In the genomic region with DNA sequence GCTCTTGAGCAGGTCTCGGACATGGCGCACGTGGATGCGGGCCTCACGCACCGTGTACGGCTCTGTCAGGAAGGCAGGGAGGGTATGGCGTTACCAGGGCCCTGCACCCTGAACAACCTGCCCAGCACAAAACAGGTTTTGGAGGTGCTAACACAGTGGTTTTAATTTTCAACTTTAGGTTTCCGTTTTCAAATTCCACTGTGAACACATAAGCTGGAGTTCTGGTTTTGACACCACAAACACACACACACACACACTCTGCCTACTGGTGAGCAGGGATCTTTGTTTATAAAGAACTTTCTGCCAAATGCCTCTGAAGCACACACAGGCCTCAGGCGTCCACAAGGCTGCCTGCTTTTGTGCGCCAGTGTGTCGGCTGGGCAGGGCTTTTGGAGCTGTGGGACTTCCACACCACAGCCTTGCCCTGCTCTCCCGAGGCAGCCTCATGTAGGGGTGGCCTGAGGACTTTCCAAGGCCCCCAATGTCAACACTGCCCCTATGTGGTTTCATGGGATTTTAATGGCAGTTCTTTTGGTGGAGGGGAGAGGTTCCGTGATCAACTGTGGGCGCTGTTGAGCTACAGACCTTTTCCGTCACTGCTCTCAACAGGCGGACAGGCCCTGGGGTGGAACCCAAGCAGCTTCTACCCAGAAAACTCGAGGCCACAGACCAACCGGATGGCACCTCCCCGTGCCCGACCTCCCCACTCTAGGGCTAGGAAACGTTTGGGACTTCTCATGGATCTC, we compare ENCODE assay signal across 2 cellular contexts.
TF ChIP-seq lines count a peak whose summit lies in the region.

No MANE protein-coding gene starts in this region.

TF ChIP-seq in WTC11, 78 proteins besides CTCF, POLR2A, EP300 and RAD21:
- TF ChIP-seq, protein P1, sequence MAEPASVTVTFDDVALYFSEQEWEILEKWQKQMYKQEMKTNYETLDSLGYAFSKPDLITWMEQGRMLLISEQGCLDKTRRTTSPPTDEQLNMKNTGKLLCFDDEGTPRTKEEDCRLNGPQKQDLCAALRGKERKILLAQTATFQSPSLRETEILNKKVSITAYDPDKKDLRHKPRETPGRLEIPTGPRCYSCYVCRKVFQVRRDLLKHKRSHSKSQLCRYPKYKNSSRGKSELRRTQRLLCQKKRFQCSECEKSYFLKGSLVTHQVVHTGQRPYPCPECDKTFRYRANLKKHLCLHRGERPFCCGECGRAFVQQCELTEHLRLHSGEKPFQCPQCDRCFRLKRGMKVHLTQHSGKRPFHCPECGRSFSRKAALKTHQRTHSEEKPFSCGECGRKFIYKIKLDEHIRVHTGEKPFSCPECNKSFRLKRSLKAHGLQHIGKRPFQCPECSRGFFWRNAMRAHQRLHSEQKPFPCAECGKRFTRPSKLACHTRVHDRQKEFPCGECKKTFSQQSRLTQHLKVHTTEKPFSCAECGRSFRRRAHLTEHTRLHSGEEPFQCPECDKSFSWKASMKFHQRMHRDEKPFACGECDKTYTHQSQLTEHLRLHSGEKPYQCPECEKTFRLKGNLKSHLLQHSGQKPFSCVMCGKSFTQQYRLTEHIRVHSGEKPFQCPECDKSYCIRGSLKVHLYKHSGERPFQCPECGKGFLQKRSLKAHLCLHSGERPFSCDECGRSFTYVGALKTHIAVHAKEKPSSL (CRISPR knock-in tag; conservative IDR thresholded peaks at IDR 0.05), result no peak

TF ChIP-seq in SK-N-SH, 30 proteins besides CTCF, POLR2A, EP300 and RAD21:
- TF ChIP-seq, protein P2, sequence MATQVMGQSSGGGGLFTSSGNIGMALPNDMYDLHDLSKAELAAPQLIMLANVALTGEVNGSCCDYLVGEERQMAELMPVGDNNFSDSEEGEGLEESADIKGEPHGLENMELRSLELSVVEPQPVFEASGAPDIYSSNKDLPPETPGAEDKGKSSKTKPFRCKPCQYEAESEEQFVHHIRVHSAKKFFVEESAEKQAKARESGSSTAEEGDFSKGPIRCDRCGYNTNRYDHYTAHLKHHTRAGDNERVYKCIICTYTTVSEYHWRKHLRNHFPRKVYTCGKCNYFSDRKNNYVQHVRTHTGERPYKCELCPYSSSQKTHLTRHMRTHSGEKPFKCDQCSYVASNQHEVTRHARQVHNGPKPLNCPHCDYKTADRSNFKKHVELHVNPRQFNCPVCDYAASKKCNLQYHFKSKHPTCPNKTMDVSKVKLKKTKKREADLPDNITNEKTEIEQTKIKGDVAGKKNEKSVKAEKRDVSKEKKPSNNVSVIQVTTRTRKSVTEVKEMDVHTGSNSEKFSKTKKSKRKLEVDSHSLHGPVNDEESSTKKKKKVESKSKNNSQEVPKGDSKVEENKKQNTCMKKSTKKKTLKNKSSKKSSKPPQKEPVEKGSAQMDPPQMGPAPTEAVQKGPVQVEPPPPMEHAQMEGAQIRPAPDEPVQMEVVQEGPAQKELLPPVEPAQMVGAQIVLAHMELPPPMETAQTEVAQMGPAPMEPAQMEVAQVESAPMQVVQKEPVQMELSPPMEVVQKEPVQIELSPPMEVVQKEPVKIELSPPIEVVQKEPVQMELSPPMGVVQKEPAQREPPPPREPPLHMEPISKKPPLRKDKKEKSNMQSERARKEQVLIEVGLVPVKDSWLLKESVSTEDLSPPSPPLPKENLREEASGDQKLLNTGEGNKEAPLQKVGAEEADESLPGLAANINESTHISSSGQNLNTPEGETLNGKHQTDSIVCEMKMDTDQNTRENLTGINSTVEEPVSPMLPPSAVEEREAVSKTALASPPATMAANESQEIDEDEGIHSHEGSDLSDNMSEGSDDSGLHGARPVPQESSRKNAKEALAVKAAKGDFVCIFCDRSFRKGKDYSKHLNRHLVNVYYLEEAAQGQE (IDR thresholded peaks at IDR 0.05; ENCODE audit: low read depth, low read length), result no peak
- TF ChIP-seq PBX3 (IDR thresholded peaks at IDR 0.05) (no peak), JUND (IDR thresholded peaks at IDR 0.05) (no peak), SMC3 (IDR thresholded peaks at IDR 0.05; ENCODE audit: low read depth, low read length) (no peak), POLR2AphosphoS5 (IDR thresholded peaks at IDR 0.05; ENCODE audit: low read depth, low read length) (no peak), NFIC (IDR thresholded peaks at IDR 0.05; ENCODE audit: borderline replicate concordance) (no peak), MXI1 (IDR thresholded peaks at IDR 0.05; ENCODE audit: low read depth, low read length) (no peak), SIN3A (IDR thresholded peaks at IDR 0.05; ENCODE audit: borderline replicate concordance, low read depth, low read length) (no peak), MAX (IDR thresholded peaks at IDR 0.05; ENCODE audit: low read depth) (no peak), ELF1 (IDR thresholded peaks at IDR 0.05) (no peak), TCF12 (IDR thresholded peaks at IDR 0.05) (no peak), NRF1 (IDR thresholded peaks at IDR 0.05; ENCODE audit: low read depth, low read length) (no peak), RCOR1 (IDR thresholded peaks at IDR 0.05; ENCODE audit: low read length) (no peak)
- TF ChIP-seq, protein P3, sequence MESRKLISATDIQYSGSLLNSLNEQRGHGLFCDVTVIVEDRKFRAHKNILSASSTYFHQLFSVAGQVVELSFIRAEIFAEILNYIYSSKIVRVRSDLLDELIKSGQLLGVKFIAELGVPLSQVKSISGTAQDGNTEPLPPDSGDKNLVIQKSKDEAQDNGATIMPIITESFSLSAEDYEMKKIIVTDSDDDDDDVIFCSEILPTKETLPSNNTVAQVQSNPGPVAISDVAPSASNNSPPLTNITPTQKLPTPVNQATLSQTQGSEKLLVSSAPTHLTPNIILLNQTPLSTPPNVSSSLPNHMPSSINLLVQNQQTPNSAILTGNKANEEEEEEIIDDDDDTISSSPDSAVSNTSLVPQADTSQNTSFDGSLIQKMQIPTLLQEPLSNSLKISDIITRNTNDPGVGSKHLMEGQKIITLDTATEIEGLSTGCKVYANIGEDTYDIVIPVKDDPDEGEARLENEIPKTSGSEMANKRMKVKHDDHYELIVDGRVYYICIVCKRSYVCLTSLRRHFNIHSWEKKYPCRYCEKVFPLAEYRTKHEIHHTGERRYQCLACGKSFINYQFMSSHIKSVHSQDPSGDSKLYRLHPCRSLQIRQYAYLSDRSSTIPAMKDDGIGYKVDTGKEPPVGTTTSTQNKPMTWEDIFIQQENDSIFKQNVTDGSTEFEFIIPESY (IDR thresholded peaks at IDR 0.05; ENCODE audit: borderline replicate concordance, low read depth), result no peak
- TF ChIP-seq, protein P4, sequence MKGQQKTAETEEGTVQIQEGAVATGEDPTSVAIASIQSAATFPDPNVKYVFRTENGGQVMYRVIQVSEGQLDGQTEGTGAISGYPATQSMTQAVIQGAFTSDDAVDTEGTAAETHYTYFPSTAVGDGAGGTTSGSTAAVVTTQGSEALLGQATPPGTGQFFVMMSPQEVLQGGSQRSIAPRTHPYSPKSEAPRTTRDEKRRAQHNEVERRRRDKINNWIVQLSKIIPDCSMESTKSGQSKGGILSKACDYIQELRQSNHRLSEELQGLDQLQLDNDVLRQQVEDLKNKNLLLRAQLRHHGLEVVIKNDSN (IDR thresholded peaks at IDR 0.05; ENCODE audit: borderline replicate concordance, low read depth), result no peak
